15 cellular contexts compared by ENCODE assay signal in genomic region chr4:3836802-3837601, GRCh38.
A peak's percentile ranks its signal among the peaks of the same experiment; 100 is the strongest.
DNase-seq lines count a peak whose midpoint lies in the region; ATAC-seq and TF ChIP-seq lines count a peak whose summit lies in the region.
"Had no signal": no experiment of that assay in that cellular context is flagged by ENCODE, and none has a peak within 500 bp of the region (broad histone marks: within the 10 kb centered on the region; RNA-seq: fewer than 3 reads in every experiment).

No MANE protein-coding gene starts in this region.

- peaks cover 0 to 10% (median 0%) of the 10 kb centered on the region in 11 donors for H3K9me3 ChIP-seq in heart right ventricle
- H3K9me3 ChIP-seq in HCT116 (ENCODE audit: control insufficient read depth in 1 of 2, insufficient read depth in 1 of 2, low read depth in 1 of 2, low read length in 2 of 2): no peaks in the 10 kb centered on the region
- H3K9me3 ChIP-seq: right atrium auricular region had no signal

- no peak overlapping the region for H3K9ac ChIP-seq in HCT116 (ENCODE audit: low read length)

- WGBS in heart right ventricle, 2 donors: 48 to 57% methylated on average over 12 of the region's 12 CpGs

- H3K27me3 ChIP-seq in heart right ventricle: peaks cover 0 to 58% (median 26%) of the 10 kb centered on the region in 7 donors
- peaks cover 3% of the 10 kb centered on the region; the same call in 1 of the 2 replicates for H3K27me3 ChIP-seq in HCT116 (ENCODE audit: insufficient read depth, low read length)
- H3K27me3 ChIP-seq: right atrium auricular region had no signal

- TF ChIP-seq CTCF in heart right ventricle (IDR thresholded peaks at IDR 0.05) (no peak), HCT116 (IDR thresholded peaks at IDR 0.05 in 2 of 3, conservative IDR thresholded peaks at IDR 0.05 in 1 of 3; ENCODE audit: borderline replicate concordance in 1 of 3, insufficient read depth in 1 of 3, low read depth in 2 of 3, low read length in 2 of 3) (no peak), neural crest cell (conservative IDR thresholded peaks at IDR 0.05) (no peak)

- no peak overlapping the region for H3K4me3 ChIP-seq in heart right ventricle
- H3K4me3 ChIP-seq in HCT116 (replicated peaks in 1 of 2; ENCODE audit: low read depth in 1 of 2, low read length in 2 of 2): no peak overlapping the region
- H3K4me3 ChIP-seq: right atrium auricular region, SK-N-MC had no signal

- H3K9me2 ChIP-seq in HCT116 (ENCODE audit: insufficient read depth): no peaks in the 10 kb centered on the region

- TF ChIP-seq RAD21 in HCT116 (IDR thresholded peaks at IDR 0.05; ENCODE audit: low read depth): no peak

- no peak overlapping the region for H3K4me2 ChIP-seq in HCT116 (ENCODE audit: low read length)

- H3K9me3 Mint-ChIP-seq in neural crest cell: no peaks in the 10 kb centered on the region

- no peak overlapping the region for H3K27ac Mint-ChIP-seq in neural crest cell (ENCODE audit: unreplicated experiment)
- H3K27ac Mint-ChIP-seq: CD4-positive, CD25-positive, alpha-beta regulatory T cell had no signal

- CTCF ChIA-PET in HCT116 (lab: Charles Lee): no interaction called here

- no peaks in the 10 kb centered on the region for H3K4me1 ChIP-seq in heart right ventricle
- no peaks in the 10 kb centered on the region for H3K4me1 ChIP-seq in HCT116 (ENCODE audit: control insufficient read depth in 1 of 2, insufficient read depth in 2 of 2, low read length in 2 of 2)
- H3K4me1 ChIP-seq: right atrium auricular region had no signal

- DNase-seq in Right ventricle myocardium inferior (ENCODE audit: missing footprints): peak; percentile 39
- DNase-seq in heart right ventricle: no peak
- peak; percentile 7 for DNase-seq in HCT116 (ENCODE audit: low read depth, low spot score)
- DNase-seq in activated CD4-positive, alpha-beta T cell treated with anti-CD3 and anti-CD28 coated beads, Interleukin-2, amount 50 U/mL, for 1 hour: peak; percentile 3
- peak; percentile 26 for DNase-seq in neural crest cell (ENCODE audit: low read depth, low spot score)
- no peak for DNase-seq in GDM1 (lab: John Stamatoyannopoulos, UW)
- no peak for DNase-seq in mesenteric fat pad (ENCODE audit: low spot score)
- DNase-seq: activated gamma-delta T cell treated with Interleukin-2 at 50 U/mL for 16 hours, naive B cell, NCI-H1694 treated with DMSO at 0.1 percent for 48 hours, NCI-H748 treated with DMSO at 0.1 percent for 48 hours had no signal

- no peaks in the 10 kb centered on the region for H4K20me1 ChIP-seq in HCT116 (ENCODE audit: insufficient read depth)

- RAD21 ChIA-PET in HCT116 (lab: Charles Lee; ENCODE audit: low non-redundant PET in 1 of 2, low total read pairs in 2 of 2, uncharacterized antibody in 2 of 2, unreplicated experiment in 2 of 2): no interaction called here

- no peaks in the 10 kb centered on the region for H3K79me2 ChIP-seq in HCT116 (ENCODE audit: insufficient read depth, low read length)

- no peak for TF ChIP-seq POLR2A in HCT116 (IDR thresholded peaks at IDR 0.05; ENCODE audit: borderline replicate concordance, extremely low read depth, insufficient read depth, insufficient read length)

- H3K36me3 Mint-ChIP-seq in neural crest cell (ENCODE audit: low read depth): no peaks in the 10 kb centered on the region
- H3K36me3 Mint-ChIP-seq: CD4-positive, CD25-positive, alpha-beta regulatory T cell had no signal

- ATAC-seq in Right ventricle myocardium inferior: no peak
- ATAC-seq in heart right ventricle: no peak
- ATAC-seq in HCT116: peak; percentile 37
- ATAC-seq in HG03469 (IDR thresholded peaks at IDR 0.05; ENCODE audit: unreplicated experiment): no peak

- no peak overlapping the region for H3K4me3 Mint-ChIP-seq in neural crest cell
- H3K4me3 Mint-ChIP-seq: CD4-positive, CD25-positive, alpha-beta regulatory T cell had no signal

- no peak overlapping the region for H2AFZ ChIP-seq in HCT116 (ENCODE audit: low read depth, low read length, poor library complexity, severe bottlenecking)

- H3K4me1 Mint-ChIP-seq in neural crest cell: peaks cover 16% of the 10 kb centered on the region

- H3K27me3 Mint-ChIP-seq in neural crest cell (ENCODE audit: low read depth): peaks cover 79% of the 10 kb centered on the region
- H3K27me3 Mint-ChIP-seq: CD4-positive, CD25-positive, alpha-beta regulatory T cell had no signal

- POLR2A ChIA-PET in HCT116 (lab: Charles Lee): no interaction called here

- H3K36me3 ChIP-seq in heart right ventricle (no peaks in the 10 kb centered on the region), HCT116 (ENCODE audit: control insufficient read depth in 1 of 2, insufficient read depth in 2 of 2, low read length in 2 of 2) (no peaks in the 10 kb centered on the region)
- H3K36me3 ChIP-seq: right atrium auricular region had no signal

- no TSS peak for BruUV-seq in HCT116 (replicated peaks; lab: Mats Ljungman, UMichigan)

- no peak overlapping the region for H3K27ac ChIP-seq in heart right ventricle
- no peak overlapping the region for H3K27ac ChIP-seq in HCT116 (ENCODE audit: low read depth, low read length)
- H3K27ac ChIP-seq: right atrium auricular region, SK-N-MC had no signal

- intact Hi-C loops in Right ventricle myocardium inferior (cut with DNase I): no loop called here
- intact Hi-C loops in heart right ventricle (cut with DNase I): no loop called here
- intact Hi-C loops in HCT116 (cut with micrococcal nuclease): no loop called here

TF ChIP-seq in HCT116, 20 proteins besides CTCF, POLR2A, EP300 and RAD21:
- TF ChIP-seq TCF7L2 (IDR thresholded peaks at IDR 0.05; ENCODE audit: borderline replicate concordance, extremely low read depth, insufficient read depth, insufficient read length) (peak; percentile 97), POLR2AphosphoS5 (IDR thresholded peaks at IDR 0.05; ENCODE audit: low read depth, low read length) (no peak)

Comparison
In these comparisons a context has a peak if more than half of its experiments do, and no peak if none do; other contexts are left out.
1. DNase-seq: peak in Right ventricle myocardium inferior (single experiment), HCT116 (single experiment), activated CD4-positive, alpha-beta T cell treated with anti-CD3 and anti-CD28 coated beads, Interleukin-2, amount 50 U/mL, for 1 hour (single experiment) and neural crest cell (single experiment); none in heart right ventricle (0 of 2), GDM1 (single experiment) and mesenteric fat pad (single experiment).